In the genomic region with DNA sequence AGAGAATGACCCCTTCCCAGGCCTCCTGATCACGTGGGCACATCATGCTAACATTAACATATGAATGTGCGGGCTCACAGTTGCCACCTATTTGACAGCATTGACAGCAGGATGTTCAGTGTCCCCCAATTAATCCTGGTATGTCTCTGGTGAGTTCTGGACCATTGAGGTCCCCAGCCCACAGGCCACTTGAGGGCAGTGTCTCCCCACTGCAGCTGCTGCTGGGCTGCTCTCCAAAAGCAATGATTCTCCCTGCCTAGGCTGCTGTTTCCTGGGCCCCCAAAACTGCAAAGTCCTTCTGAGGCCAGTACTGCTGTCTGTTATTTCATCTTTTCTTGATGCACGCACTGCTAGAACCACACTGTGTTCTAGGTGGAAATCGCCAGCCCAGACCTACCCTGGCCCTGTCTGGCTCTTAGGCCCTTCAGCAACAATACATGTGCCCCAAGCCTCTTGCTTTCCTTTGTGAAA, we compare ENCODE assay signal across 9 cellular contexts. TPM values are rescaled to one million over a fixed set of nuclear protein-coding genes. Genes with fewer than 3 reads are reported as not detected.
A peak's percentile ranks its signal among the peaks of the same experiment; 100 is the strongest.
DNase-seq lines count a peak whose midpoint lies in the region; ATAC-seq, FAIRE-seq and TF ChIP-seq lines count a peak whose summit lies in the region.
"Had no signal": no experiment of that assay in that cellular context is flagged by ENCODE, and none has a peak within 500 bp of the region (broad histone marks: within the 10 kb centered on the region; RNA-seq: fewer than 3 reads in every experiment).

No MANE protein-coding gene starts in this region.

- no peak overlapping the region for H3K4me3 Mint-ChIP-seq in activated naive CD8-positive, alpha-beta T cell treated with anti-CD3 and anti-CD28 coated beads, Interleukin-2, amount 50 U/mL, for 24 hours

- H3K14ac ChIP-seq in mesenchymal stem cell (ENCODE audit: low read length in 2 of 2), result no peak overlapping the region

- no peak overlapping the region for H3K4me2 ChIP-seq in mesenchymal stem cell (ENCODE audit: low read length, poor library complexity, severe bottlenecking)

- H3K27ac ChIP-seq in WERI-Rb-1 (no peak overlapping the region), substantia nigra (ENCODE audit: low read depth, low read length, poor library complexity, severe bottlenecking) (no peak overlapping the region), mesenchymal stem cell (ENCODE audit: low read length, poor library complexity, severe bottlenecking) (no peak overlapping the region)

- no peaks in the 10 kb centered on the region for H3K4me1 Mint-ChIP-seq in activated naive CD8-positive, alpha-beta T cell treated with anti-CD3 and anti-CD28 coated beads, Interleukin-2, amount 50 U/mL, for 24 hours

- no peak for TF ChIP-seq POLR2A in GM12892 (IDR thresholded peaks at IDR 0.05; ENCODE audit: low read depth, low read length)

- no peak overlapping the region for H3K23ac ChIP-seq in mesenchymal stem cell (ENCODE audit: low read length in 2 of 2)

- 37% methylated on average over 4 of the region's 4 CpGs for WGBS in mesenchymal stem cell

- no peak overlapping the region for H2BK5ac ChIP-seq in mesenchymal stem cell (ENCODE audit: low read depth, low read length, poor library complexity, severe bottlenecking)

- no peak overlapping the region for H2AFZ ChIP-seq in mesenchymal stem cell (ENCODE audit: low read depth, low read length)

- no peak overlapping the region for H4K91ac ChIP-seq in mesenchymal stem cell (ENCODE audit: low read length)

- peaks cover 3% of the 10 kb centered on the region for H3K9me3 Mint-ChIP-seq in activated naive CD8-positive, alpha-beta T cell treated with anti-CD3 and anti-CD28 coated beads, Interleukin-2, amount 50 U/mL, for 24 hours

- no peak overlapping the region for H3K4me3 ChIP-seq in MG63
- no peak overlapping the region for H3K4me3 ChIP-seq in WERI-Rb-1 (ENCODE audit: low read depth, low read length)
- no peak overlapping the region for H3K4me3 ChIP-seq in mesenchymal stem cell (ENCODE audit: insufficient read depth in 1 of 2, low read depth in 1 of 2, low read length in 2 of 2)

- peak; percentile 99 for TF ChIP-seq CTCF in WERI-Rb-1 (IDR thresholded peaks at IDR 0.05; ENCODE audit: low read depth, low read length)

- no peak overlapping the region for H2AK5ac ChIP-seq in mesenchymal stem cell (ENCODE audit: low read length, severe bottlenecking)

- H3K9ac ChIP-seq in mesenchymal stem cell (ENCODE audit: low read length), result no peak overlapping the region

- H3K36me3 ChIP-seq in MG63, result no peaks in the 10 kb centered on the region
- H3K36me3 ChIP-seq in WERI-Rb-1, result no peaks in the 10 kb centered on the region
- H3K36me3 ChIP-seq in mesenchymal stem cell (ENCODE audit: control insufficient read depth in 1 of 2, insufficient read depth in 2 of 2, low read depth in 1 of 2, low read length in 2 of 2), result no peaks in the 10 kb centered on the region

- H3K27me3 Mint-ChIP-seq in activated naive CD8-positive, alpha-beta T cell treated with anti-CD3 and anti-CD28 coated beads, Interleukin-2, amount 50 U/mL, for 24 hours, result peaks cover 9% of the 10 kb centered on the region

- H3K4ac ChIP-seq in mesenchymal stem cell (ENCODE audit: low read depth in 1 of 2, low read length in 2 of 2), result no peak overlapping the region

- H3K4me1 ChIP-seq in mesenchymal stem cell (ENCODE audit: control insufficient read depth, insufficient read depth, low read depth, low read length), result no peaks in the 10 kb centered on the region

- H3K9me3 ChIP-seq in MG63 (no peaks in the 10 kb centered on the region), WERI-Rb-1 (ENCODE audit: severe bottlenecking) (peaks cover 3% of the 10 kb centered on the region), mesenchymal stem cell (ENCODE audit: control insufficient read depth, low read length) (no peaks in the 10 kb centered on the region)

- no peak overlapping the region for H3K27ac Mint-ChIP-seq in activated naive CD8-positive, alpha-beta T cell treated with anti-CD3 and anti-CD28 coated beads, Interleukin-2, amount 50 U/mL, for 24 hours

- no peak overlapping the region for H4K8ac ChIP-seq in mesenchymal stem cell (ENCODE audit: low read length)

- no peak overlapping the region for H3K18ac ChIP-seq in mesenchymal stem cell (ENCODE audit: low read depth in 1 of 2, low read length in 2 of 2)

- H3K27me3 ChIP-seq in MG63 (no peaks in the 10 kb centered on the region; the same call in 1 of the 2 replicates), WERI-Rb-1 (ENCODE audit: insufficient read depth, low read depth, severe bottlenecking) (no peaks in the 10 kb centered on the region), mesenchymal stem cell (ENCODE audit: control insufficient read depth in 1 of 2, insufficient read depth in 1 of 2, low read length in 2 of 2) (no peaks in the 10 kb centered on the region)

- no peaks in the 10 kb centered on the region for H3K79me1 ChIP-seq in mesenchymal stem cell (replicated peaks; ENCODE audit: low read length, poor library complexity, severe bottlenecking)

- H2BK12ac ChIP-seq in mesenchymal stem cell (ENCODE audit: low read length in 2 of 2), result no peak overlapping the region

- FAIRE-seq in GM12892 (lab: Jason Lieb, UNC), result no peak

- ATAC-seq in activated naive CD8-positive, alpha-beta T cell treated with anti-CD3 and anti-CD28 coated beads, Interleukin-2, amount 50 U/mL, for 24 hours, result no peak

- no peak overlapping the region for H2BK120ac ChIP-seq in mesenchymal stem cell (ENCODE audit: low read depth, low read length)

- no peaks in the 10 kb centered on the region for H3K36me3 Mint-ChIP-seq in activated naive CD8-positive, alpha-beta T cell treated with anti-CD3 and anti-CD28 coated beads, Interleukin-2, amount 50 U/mL, for 24 hours (ENCODE audit: low read depth)

- peak; percentile 36 for DNase-seq in DMS79 (lab: John Stamatoyannopoulos, UW)
- peak; percentile 30 for DNase-seq in MG63
- peak; percentile 79 for DNase-seq in WERI-Rb-1
- peak; percentile 30 for DNase-seq in iPS DF 19.7 (ENCODE audit: low read depth, low spot score)
- peak in 27 of 49 donors; percentile 1 to 53 (median 21) for DNase-seq in substantia nigra (lab: John Stamatoyannopoulos, UW)
- no peak for DNase-seq in activated naive CD8-positive, alpha-beta T cell treated with anti-CD3 and anti-CD28 coated beads, Interleukin-2, amount 50 U/mL, for 24 hours
- no peak for DNase-seq in mesenchymal stem cell
- DNase-seq in GM12892 (ENCODE audit: insufficient read length), result no peak

- H2BK15ac ChIP-seq in mesenchymal stem cell (ENCODE audit: low read depth, poor library complexity, severe bottlenecking), result no peak overlapping the region

RNA-seq across cellular contexts. Expression of gene MAPK4, which starts 52.7 kb away (rescaled TPM):
- not detected in 2 replicates for total RNA-seq in MG63 (2014; rRNA removed; shearing (Covaris generic); ENCODE audit: low replicate concordance)
- polyA plus RNA-seq in mesenchymal stem cell (2013, experiment 1 of 2), result not detected
- not detected for polyA plus RNA-seq in mesenchymal stem cell (2013, experiment 2 of 2)
- polyA plus RNA-seq in GM12892 (2012; ENCODE audit: missing spikeins), result 0.17 TPM
- total RNA-seq: dermis microvascular lymphatic vessel endothelial cell had no signal

Comparison
In these comparisons a context has a peak if more than half of its experiments do, and no peak if none do; other contexts are left out.
1. DNase-seq: peak in DMS79 (single experiment), MG63 (single experiment), WERI-Rb-1 (single experiment), iPS DF 19.7 (single experiment) and substantia nigra (27 of 49); none in activated naive CD8-positive, alpha-beta T cell treated with anti-CD3 and anti-CD28 coated beads, Interleukin-2, amount 50 U/mL, for 24 hours (single experiment), mesenchymal stem cell (single experiment) and GM12892 (single experiment).